ENCODE assay signal across 9 cellular contexts in the genomic region with DNA sequence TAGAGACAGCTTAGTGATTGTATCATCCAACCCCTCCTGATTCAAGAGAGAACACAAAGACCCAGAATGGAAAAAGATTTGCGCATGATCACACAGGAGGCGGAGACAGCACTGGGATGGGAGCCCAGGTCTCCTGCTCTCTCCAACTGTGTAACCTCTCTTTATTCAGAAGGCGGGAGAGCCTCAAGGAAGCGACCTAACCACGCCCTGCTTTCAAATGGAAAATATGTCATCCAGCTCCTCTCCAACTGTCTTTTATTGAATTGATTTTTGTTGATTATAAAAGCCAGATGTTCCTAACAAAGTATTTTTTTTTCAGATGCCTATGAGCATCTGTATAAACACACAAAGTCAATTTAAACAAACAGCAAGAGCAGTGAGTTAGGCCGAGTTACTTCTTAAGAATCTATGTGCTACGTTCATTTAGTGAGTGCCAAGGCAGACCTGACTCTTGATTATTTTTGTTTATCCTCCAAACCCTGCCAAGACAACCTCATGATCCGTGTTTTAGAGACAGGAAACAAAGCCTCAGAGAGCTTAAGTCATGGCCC.
A peak's percentile ranks its signal among the peaks of the same experiment; 100 is the strongest.
DNase-seq lines count a peak whose midpoint lies in the region; ATAC-seq lines count a peak whose summit lies in the region.
"Had no signal": no experiment of that assay in that cellular context is flagged by ENCODE, and none has a peak within 500 bp of the region (broad histone marks: within the 10 kb centered on the region; RNA-seq: fewer than 3 reads in every experiment).

No MANE protein-coding gene starts in this region.

- ATAC-seq in GM18519 (IDR thresholded peaks at IDR 0.05; ENCODE audit: low FRiP score, unreplicated experiment) = no peak

- DNase-seq in AG08395 (ENCODE audit: low spot score) (peak; percentile 58), LHCN-M2 (ENCODE audit: low read depth) (peak; percentile 21), caudate nucleus (lab: John Stamatoyannopoulos, UW) (peak in 1 of 61 donors; percentile 7), midbrain (lab: John Stamatoyannopoulos, UW) (peak; percentile 17), SIG-M5 treated with dmso at 0.1 percent for 504 hours (lab: John Stamatoyannopoulos, UW; ENCODE audit: unreplicated experiment) (no peak), immature natural killer cell (no peak), glomerular visceral epithelial cell (ENCODE audit: extremely low spot score) (no peak)
- DNase-seq: amniotic stem cell had no signal

- no peaks in the 10 kb centered on the region for H3K9me3 Mint-ChIP-seq in immature natural killer cell

- H3K27ac ChIP-seq in caudate nucleus (ENCODE audit: low read depth, low read length) = peak overlapping the region; percentile 12

- no peaks in the 10 kb centered on the region for H3K36me3 Mint-ChIP-seq in immature natural killer cell

- no peak overlapping the region for H3K27ac Mint-ChIP-seq in immature natural killer cell

- H3K4me3 Mint-ChIP-seq in immature natural killer cell = no peak overlapping the region

- peaks cover 0 to 5% (median 2%) of the 10 kb centered on the region in 3 donors for H3K27me3 Mint-ChIP-seq in immature natural killer cell (ENCODE audit: low read depth in 3 of 3)

- H3K4me1 Mint-ChIP-seq in immature natural killer cell = no peaks in the 10 kb centered on the region

Comparison
In these comparisons a context has a peak if more than half of its experiments do, and no peak if none do; other contexts are left out.
1. DNase-seq: peak in AG08395 (single experiment), LHCN-M2 (single experiment) and midbrain (single experiment); none in SIG-M5 treated with dmso at 0.1 percent for 504 hours (single experiment), immature natural killer cell (0 of 3) and glomerular visceral epithelial cell (single experiment).